In genomic region chr15:85000189-85000864, GRCh38 we compare ENCODE assay signal across 2 cellular contexts.
TF ChIP-seq lines count a peak whose summit lies in the region.

No MANE protein-coding gene starts in this region.

TF ChIP-seq in endothelial cell of umbilical vein, 7 proteins besides CTCF, POLR2A, EP300 and RAD21:
- TF ChIP-seq GATA2 (IDR thresholded peaks at IDR 0.05; ENCODE audit: insufficient read depth, insufficient read length, low read depth, low read length) (no peak), POLR2AphosphoS5 (IDR thresholded peaks at IDR 0.05; ENCODE audit: insufficient read depth, low read depth, low read length) (no peak), JUN (IDR thresholded peaks at IDR 0.05; ENCODE audit: borderline replicate concordance, insufficient read depth, insufficient read length, low read depth) (no peak), FOS (IDR thresholded peaks at IDR 0.05; ENCODE audit: borderline replicate concordance, insufficient read depth, low read length) (no peak), EZH2 (IDR thresholded peaks at IDR 0.05; ENCODE audit: borderline replicate concordance, low read depth, low read length, severe bottlenecking) (no peak)

TF ChIP-seq in liver, 16 proteins besides CTCF, POLR2A, EP300 and RAD21:
- peak in 1 of 2 donors; percentile 41 for TF ChIP-seq GABPA (IDR thresholded peaks at IDR 0.05 in 1 of 2, conservative IDR thresholded peaks at IDR 0.05 in 1 of 2)
- TF ChIP-seq REST (IDR thresholded peaks at IDR 0.05): peak; percentile 75
- TF ChIP-seq FOXA1 (IDR thresholded peaks at IDR 0.05): peak; percentile 79
- TF ChIP-seq SP1 (IDR thresholded peaks at IDR 0.05): peak; percentile 75
- peak; percentile 83 for TF ChIP-seq RXRA (IDR thresholded peaks at IDR 0.05)
- TF ChIP-seq NR2F2 (IDR thresholded peaks at IDR 0.05): peak; percentile 30
- peak; percentile 55 to 82 for TF ChIP-seq JUND (IDR thresholded peaks at IDR 0.05)
- no peak for TF ChIP-seq ATF3 (IDR thresholded peaks at IDR 0.05)
- peak; percentile 58 for TF ChIP-seq MAX (IDR thresholded peaks at IDR 0.05)
- TF ChIP-seq EGR1 (IDR thresholded peaks at IDR 0.05; ENCODE audit: low read depth in 2 of 2): peak in 1 of 2 donors; percentile 83
- peak; percentile 78 to 82 for TF ChIP-seq HNF4A (conservative IDR thresholded peaks at IDR 0.05)
- TF ChIP-seq YY1 (IDR thresholded peaks at IDR 0.05): peak; percentile 24
- TF ChIP-seq FOXA2 (IDR thresholded peaks at IDR 0.05): peak; percentile 92
- peak; percentile 36 for TF ChIP-seq HNF4G (IDR thresholded peaks at IDR 0.05)
- peak; percentile 40 for TF ChIP-seq ZBTB33 (IDR thresholded peaks at IDR 0.05)
- peak; percentile 27 for TF ChIP-seq TAF1 (conservative IDR thresholded peaks at IDR 0.05)
